In genomic region chr11:93197383-93198220, GRCh38 we compare ENCODE assay signal across 1 cellular context.
TF ChIP-seq lines count a peak whose summit lies in the region.

SLC36A4 (minus strand) TSS chr11:93197991; CDS start chr11:93197832, 159 bp downstream.

TF ChIP-seq in HepG2, 621 proteins besides CTCF, POLR2A, EP300 and RAD21 (continued from another document and continues in another):
- TF ChIP-seq NFKBIZ (CRISPR knock-in tag; IDR thresholded peaks at IDR 0.05) = no peak; the same call in 1 of the 2 replicates
- TF ChIP-seq KLF12 (CRISPR knock-in tag; IDR thresholded peaks at IDR 0.05; ENCODE audit: borderline replicate concordance) = peak; percentile 86; the same call in 1 of the 2 replicates
- TF ChIP-seq ZKSCAN5 (CRISPR knock-in tag; IDR thresholded peaks at IDR 0.05) = no peak
- TF ChIP-seq AGO2 (optimal IDR thresholded peaks at IDR 0.05; ENCODE audit: low read depth, low read length) = peak; percentile 74
- peak; percentile 41; the same call in 1 of the 2 replicates for TF ChIP-seq ZNF605 (CRISPR knock-in tag; IDR thresholded peaks at IDR 0.05)
- TF ChIP-seq KDM5B (CRISPR knock-in tag; IDR thresholded peaks at IDR 0.05; ENCODE audit: borderline replicate concordance) = peak; percentile 94; the same call in 1 of the 2 replicates
- TF ChIP-seq GLI4 (CRISPR knock-in tag; IDR thresholded peaks at IDR 0.05; ENCODE audit: borderline replicate concordance) = peak; percentile 90; the same call in 1 of the 2 replicates
- TF ChIP-seq ZNF768 (CRISPR knock-in tag; IDR thresholded peaks at IDR 0.05) = peak; percentile 68; the same call in 1 of the 2 replicates
- TF ChIP-seq XRCC5 (optimal IDR thresholded peaks at IDR 0.05; ENCODE audit: low read length) = no peak
- no peak for TF ChIP-seq ZNF343 (CRISPR knock-in tag; IDR thresholded peaks at IDR 0.05)
- 0 out of 2 replicates have a peak, but pooled peaks have one; percentile 23 for TF ChIP-seq ZKSCAN8 (CRISPR knock-in tag; IDR thresholded peaks at IDR 0.05; ENCODE audit: borderline replicate concordance)
- TF ChIP-seq ZNF615 (CRISPR knock-in tag; IDR thresholded peaks at IDR 0.05; ENCODE audit: borderline replicate concordance) = no peak
- no peak for TF ChIP-seq ZBTB34 (CRISPR knock-in tag; IDR thresholded peaks at IDR 0.05)
- 0 out of 2 replicates have a peak, but pooled peaks have one; percentile 11 for TF ChIP-seq KDM6A (CRISPR knock-in tag; IDR thresholded peaks at IDR 0.05; ENCODE audit: low read depth)
- TF ChIP-seq ZNF607 (CRISPR knock-in tag; IDR thresholded peaks at IDR 0.05; ENCODE audit: borderline replicate concordance) = peak; percentile 54; the same call in 1 of the 2 replicates
- TF ChIP-seq ZNF720 (CRISPR knock-in tag; IDR thresholded peaks at IDR 0.05) = no peak
- TF ChIP-seq GATAD1 (CRISPR knock-in tag; IDR thresholded peaks at IDR 0.05) = peak; percentile 50
- TF ChIP-seq PRDM10 (CRISPR knock-in tag; IDR thresholded peaks at IDR 0.05; ENCODE audit: low read depth) = no peak
- TF ChIP-seq NR2F6 (IDR thresholded peaks at IDR 0.05) = no peak
- TF ChIP-seq NR2F6 (CRISPR knock-in tag; IDR thresholded peaks at IDR 0.05) = no peak
- peak; percentile 92 for TF ChIP-seq ZNF547 (CRISPR knock-in tag; IDR thresholded peaks at IDR 0.05)
- no peak; the same call in 1 of the 2 replicates for TF ChIP-seq ZNF800 (CRISPR knock-in tag; IDR thresholded peaks at IDR 0.05)
- TF ChIP-seq HNF1B (CRISPR knock-in tag; IDR thresholded peaks at IDR 0.05) = peak; percentile 51; the same call in 1 of the 2 replicates
- TF ChIP-seq ZNF780A (CRISPR knock-in tag; IDR thresholded peaks at IDR 0.05) = no peak
- TF ChIP-seq THAP11 (CRISPR knock-in tag; IDR thresholded peaks at IDR 0.05) = peak; percentile 61
- peak; percentile 48; the same call in 1 of the 2 replicates for TF ChIP-seq PHF20 (CRISPR knock-in tag; IDR thresholded peaks at IDR 0.05)
- TF ChIP-seq KMT2B (CRISPR knock-in tag; IDR thresholded peaks at IDR 0.05) = peak; percentile 63; the same call in 1 of the 2 replicates
- TF ChIP-seq SP4 (CRISPR knock-in tag; IDR thresholded peaks at IDR 0.05) = peak; percentile 72
- TF ChIP-seq ZNF577 (CRISPR knock-in tag; IDR thresholded peaks at IDR 0.05; ENCODE audit: borderline replicate concordance, low read depth) = no peak
- TF ChIP-seq HCFC1 (IDR thresholded peaks at IDR 0.05; ENCODE audit: low read depth, low read length) = no peak
- TF ChIP-seq MEIS1 (CRISPR knock-in tag; IDR thresholded peaks at IDR 0.05; ENCODE audit: borderline replicate concordance) = no peak; the same call in 1 of the 2 replicates
- peak; percentile 72 for TF ChIP-seq ZNF746 (CRISPR knock-in tag; IDR thresholded peaks at IDR 0.05)
- no peak for TF ChIP-seq ZFP62 (CRISPR knock-in tag; IDR thresholded peaks at IDR 0.05)
- TF ChIP-seq ZBTB7A (CRISPR knock-in tag; IDR thresholded peaks at IDR 0.05) = no peak
- 0 out of 2 replicates have a peak, but pooled peaks have one; percentile 44 for TF ChIP-seq ARID2 (CRISPR knock-in tag; IDR thresholded peaks at IDR 0.05; ENCODE audit: borderline replicate concordance)
- peak; percentile 39; the same call in 1 of the 2 replicates for TF ChIP-seq BATF2 (CRISPR knock-in tag; IDR thresholded peaks at IDR 0.05)
- no peak for TF ChIP-seq FIP1L1 (IDR thresholded peaks at IDR 0.05; ENCODE audit: borderline replicate concordance, insufficient read depth, low read depth, low read length)
- no peak for TF ChIP-seq ZMYM2 (CRISPR knock-in tag; IDR thresholded peaks at IDR 0.05)
- no peak for TF ChIP-seq SMAD3 (CRISPR knock-in tag; IDR thresholded peaks at IDR 0.05)
- peak; percentile 36; the same call in 1 of the 2 replicates for TF ChIP-seq NCOA2 (CRISPR knock-in tag; IDR thresholded peaks at IDR 0.05)
- peak; percentile 89 for TF ChIP-seq HES4 (CRISPR knock-in tag; IDR thresholded peaks at IDR 0.05; ENCODE audit: borderline replicate concordance)
- no peak for TF ChIP-seq STAT6 (CRISPR knock-in tag; IDR thresholded peaks at IDR 0.05; ENCODE audit: borderline replicate concordance)
- TF ChIP-seq ZNF883 (CRISPR knock-in tag; IDR thresholded peaks at IDR 0.05; ENCODE audit: not compliant biosample characterization) = peak; percentile 98
- TF ChIP-seq TGIF2 (CRISPR knock-in tag; IDR thresholded peaks at IDR 0.05) = peak; percentile 82
- peak; percentile 90 for TF ChIP-seq TFDP2 (CRISPR knock-in tag; IDR thresholded peaks at IDR 0.05)
- no peak for TF ChIP-seq NBN (conservative IDR thresholded peaks at IDR 0.05)
- no peak for TF ChIP-seq ZFP41 (CRISPR knock-in tag; IDR thresholded peaks at IDR 0.05; ENCODE audit: borderline replicate concordance)
- TF ChIP-seq CSRNP2 (CRISPR knock-in tag; conservative IDR thresholded peaks at IDR 0.05; ENCODE audit: low read depth) = 0 out of 2 replicates have a peak, but pooled peaks have one; percentile 27
- no peak for TF ChIP-seq HNF4G (IDR thresholded peaks at IDR 0.05; ENCODE audit: borderline replicate concordance, low read depth, low read length)
- TF ChIP-seq HNF4G (CRISPR knock-in tag; IDR thresholded peaks at IDR 0.05; ENCODE audit: borderline replicate concordance, low read depth) = 0 out of 2 replicates have a peak, but pooled peaks have one; percentile 49
- TF ChIP-seq POLR2G (IDR thresholded peaks at IDR 0.05; ENCODE audit: low read depth, low read length) = peak; percentile 79
- TF ChIP-seq TCF12 (IDR thresholded peaks at IDR 0.05) = no peak
- peak; percentile 53; the same call in 1 of the 2 replicates for TF ChIP-seq TCF12 (CRISPR knock-in tag; IDR thresholded peaks at IDR 0.05)
- TF ChIP-seq KMT2A (CRISPR knock-in tag; IDR thresholded peaks at IDR 0.05) = 0 out of 2 replicates have a peak, but pooled peaks have one; percentile 58
- TF ChIP-seq SP2 (CRISPR knock-in tag; IDR thresholded peaks at IDR 0.05) = peak; percentile 54
